In the genomic region with DNA sequence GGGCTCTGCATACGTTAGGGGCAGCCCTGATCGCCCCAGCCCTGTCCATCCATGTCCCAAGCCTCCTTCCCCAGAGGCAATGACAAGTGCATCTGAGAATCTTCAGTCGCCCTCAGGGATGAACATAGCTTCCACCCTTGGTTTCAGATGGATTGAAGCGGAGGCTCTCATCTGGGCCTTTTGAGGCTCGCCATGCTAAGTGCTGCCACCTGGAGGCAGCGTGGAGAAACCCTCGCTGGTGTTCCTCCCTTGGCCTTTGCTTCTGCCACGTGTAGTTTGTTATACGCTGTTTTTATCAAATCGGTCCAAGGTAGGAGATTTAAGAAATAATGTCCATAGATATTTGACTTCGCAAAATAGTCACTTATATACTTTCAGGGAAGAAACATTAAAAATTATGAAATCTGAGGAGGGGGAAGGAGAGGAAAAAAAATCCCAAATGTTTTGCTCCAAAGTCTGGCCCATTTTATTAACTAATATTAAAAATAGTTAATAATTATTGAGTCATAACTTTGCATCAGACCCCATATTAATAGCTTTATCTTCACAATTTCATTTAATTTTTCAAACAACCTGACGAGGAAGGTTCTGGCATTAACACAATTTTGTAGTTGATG, we compare ENCODE assay signal across 8 cellular contexts. TPM values are rescaled to one million over a fixed set of nuclear protein-coding genes. Genes with fewer than 3 reads are reported as not detected.
DNase-seq lines count a peak whose midpoint lies in the region; ATAC-seq and TF ChIP-seq lines count a peak whose summit lies in the region.

No MANE protein-coding gene starts in this region.

- POLR2A ChIA-PET in OCI-LY7 (lab: Charles Lee): interaction anchor here (0.7 kb wide), 2 partner anchors 53 to 1297 kb away, joined by 3 read pairs; no protein-coding TSS in a partner anchor

- no peaks in the 10 kb centered on the region for H3K27me3 Mint-ChIP-seq in Calu3 (ENCODE audit: unreplicated experiment)

- H2AFZ ChIP-seq in OCI-LY7 (ENCODE audit: low read length) (no peak overlapping the region), fibroblast of lung (ENCODE audit: low read length) (no peak overlapping the region)

- H3K4me3 ChIP-seq in OCI-LY7 (ENCODE audit: low read depth, low read length, poor library complexity, severe bottlenecking) (no peak overlapping the region), fibroblast of lung (replicated peaks in 1 of 4; ENCODE audit: control extremely low read depth in 1 of 4, insufficient read depth in 1 of 4, low read depth in 3 of 4, low read length in 4 of 4) (no peak overlapping the region), thoracic aorta (no peak overlapping the region)

- intact Hi-C loops in Calu3 (cut with micrococcal nuclease; ENCODE audit: unreplicated experiment): loop anchor here (1.0 to 2.0 kb wide), 3 partner anchors 251 to 349 kb away; no protein-coding TSS in a partner anchor
- intact Hi-C loops in OCI-LY7 (cut with micrococcal nuclease; ENCODE audit: unreplicated experiment): loop anchor here (1.0 to 5.0 kb wide), 2 partner anchors 282 to 348 kb away; a partner anchor contains a TSS

- no peaks in the 10 kb centered on the region for H3K27me3 ChIP-seq in fibroblast of lung (ENCODE audit: control insufficient read depth, insufficient read depth, low read length)
- H3K27me3 ChIP-seq in thoracic aorta (replicated peaks; ENCODE audit: insufficient read depth): no peaks in the 10 kb centered on the region

- H3K9ac ChIP-seq in fibroblast of lung (ENCODE audit: insufficient read depth, low read length): no peak overlapping the region

- no peaks in the 10 kb centered on the region for H4K20me1 ChIP-seq in OCI-LY7 (ENCODE audit: insufficient read depth, low read length)
- H4K20me1 ChIP-seq in fibroblast of lung (ENCODE audit: control insufficient read depth, extremely low read depth, insufficient read depth, low read length): no peaks in the 10 kb centered on the region

- H3K9me2 ChIP-seq in OCI-LY7 (ENCODE audit: insufficient read depth, low read length): no peaks in the 10 kb centered on the region

- ATAC-seq in GM19395 (IDR thresholded peaks at IDR 0.05; ENCODE audit: unreplicated experiment): peak; percentile 91
- ATAC-seq in HG03520 (IDR thresholded peaks at IDR 0.05; ENCODE audit: unreplicated experiment): peak; percentile 76
- ATAC-seq in thoracic aorta (ENCODE audit: insufficient number of reproducible peaks, low FRiP score, low read depth): peak; percentile 62

- CTCF ChIA-PET in Calu3 (lab: Charles Lee): interaction anchor here (0.6 to 1.7 kb wide), 5 partner anchors 54 to 428 kb away, joined by 3 to 15 read pairs (median 3); a partner anchor contains a TSS
- CTCF ChIA-PET in OCI-LY7 (lab: Charles Lee; ENCODE audit: unreplicated experiment): no interaction called here

- no peak overlapping the region for H3K4me3 Mint-ChIP-seq in Calu3 (ENCODE audit: low read depth, unreplicated experiment)

- no peaks in the 10 kb centered on the region for H3K36me3 Mint-ChIP-seq in Calu3 (ENCODE audit: insufficient read depth, unreplicated experiment)

- H3K36me3 ChIP-seq in OCI-LY7 (ENCODE audit: insufficient read depth, low read length) (no peaks in the 10 kb centered on the region), fibroblast of lung (ENCODE audit: control insufficient read depth, insufficient read depth, low read length) (no peaks in the 10 kb centered on the region), thoracic aorta (no peaks in the 10 kb centered on the region)

- H3K27ac ChIP-seq in OCI-LY7 (ENCODE audit: low read depth, low read length, poor library complexity, severe bottlenecking): no peak overlapping the region
- no peak overlapping the region for H3K27ac ChIP-seq in fibroblast of lung (ENCODE audit: insufficient read depth, low read length)
- H3K27ac ChIP-seq in thoracic aorta: no peak overlapping the region

- BruUV-seq in Calu3 (replicated peaks; lab: Mats Ljungman, UMichigan) (no TSS peak), OCI-LY7 (replicated peaks; lab: Mats Ljungman, UMichigan) (no TSS peak)

- H3K79me2 ChIP-seq in OCI-LY7 (ENCODE audit: insufficient read depth, low read depth, low read length) (no peaks in the 10 kb centered on the region), fibroblast of lung (ENCODE audit: control insufficient read depth, insufficient read depth, low read length) (no peaks in the 10 kb centered on the region)

- H3K9me3 ChIP-seq in OCI-LY7 (ENCODE audit: low read length) (no peaks in the 10 kb centered on the region), fibroblast of lung (ENCODE audit: control insufficient read depth, insufficient read depth, low read depth, low read length) (no peaks in the 10 kb centered on the region), thoracic aorta (no peaks in the 10 kb centered on the region)

- H3K9me3 Mint-ChIP-seq in Calu3 (ENCODE audit: low read depth, unreplicated experiment): no peaks in the 10 kb centered on the region

- H3K4me2 ChIP-seq in OCI-LY7 (ENCODE audit: low read length) (no peak overlapping the region), fibroblast of lung (ENCODE audit: extremely low read depth, insufficient read depth, low read length) (no peak overlapping the region)

- H3K4me1 Mint-ChIP-seq in Calu3 (ENCODE audit: low read depth, unreplicated experiment): no peaks in the 10 kb centered on the region

- no peak overlapping the region for H3K27ac Mint-ChIP-seq in Calu3 (ENCODE audit: unreplicated experiment)

- H3K4me1 ChIP-seq in OCI-LY7 (ENCODE audit: insufficient read depth, low read length, poor library complexity, severe bottlenecking): no peaks in the 10 kb centered on the region
- no peaks in the 10 kb centered on the region for H3K4me1 ChIP-seq in fibroblast of lung (ENCODE audit: control insufficient read depth, extremely low read depth, insufficient read depth, low read length)
- H3K4me1 ChIP-seq in thoracic aorta (ENCODE audit: control insufficient read depth in 1 of 2, low read depth in 2 of 2): no peaks in the 10 kb centered on the region

- TF ChIP-seq CTCF in Calu3 (IDR thresholded peaks at IDR 0.05; ENCODE audit: unreplicated experiment) (peak; percentile 79), OCI-LY7 (conservative IDR thresholded peaks at IDR 0.05; ENCODE audit: low read length) (peak; percentile 96), fibroblast of lung (conservative IDR thresholded peaks at IDR 0.05 in 1 of 2, IDR thresholded peaks at IDR 0.05 in 1 of 2; ENCODE audit: low read depth in 1 of 2, low read length in 2 of 2) (peak; percentile 84 to 97), thoracic aorta (IDR thresholded peaks at IDR 0.05) (peak; percentile 74)

- DNase-seq in Calu3: peak; percentile 75
- DNase-seq in OCI-LY7 (ENCODE audit: low spot score): peak; percentile 71
- DNase-seq in activated T-cell treated with anti-CD3 and anti-CD28 coated beads, Interleukin-2, amount 50 U/mL, for 1 hour: peak; percentile 62
- DNase-seq in fibroblast of lung (ENCODE audit: low read depth in 2 of 2): peak; percentile 53 to 71
- DNase-seq in occipital lobe (lab: John Stamatoyannopoulos, UW): peak; percentile 6
- DNase-seq in thoracic aorta (ENCODE audit: low spot score): no peak

RNA-seq across cellular contexts. Expression of a gene that starts 28.8 kb away (rescaled TPM):
- total RNA-seq in Calu3 (2022) (not detected in 2 replicates), OCI-LY7 (2022) (not detected in 2 replicates), fibroblast of lung (not detected in 2 replicates), occipital lobe (not detected), thoracic aorta (not detected)
- total RNA-seq in OCI-LY7 (2014; rRNA removed; shearing (Covaris generic)): not detected in 2 replicates
- not detected in 2 replicates for polyA plus RNA-seq in fibroblast of lung
- polyA plus RNA-seq in fibroblast of lung (2012): not detected in 2 replicates
- not detected in 2 replicates for polyA minus RNA-seq in fibroblast of lung (ENCODE audit: low replicate concordance)

RNA-seq across cellular contexts. Expression of a gene that starts 54.2 kb away (rescaled TPM):
- total RNA-seq in Calu3 (2022) (379 and 410 TPM in 2 replicates), OCI-LY7 (2022) (270 and 317 TPM in 2 replicates), fibroblast of lung (174 and 190 TPM in 2 replicates), occipital lobe (270 TPM), thoracic aorta (10 to 100 TPM; 82.4 to 89.6 TPM)
- 248 and 264 TPM in 2 replicates for total RNA-seq in OCI-LY7 (2014; rRNA removed; shearing (Covaris generic))
- polyA plus RNA-seq in fibroblast of lung: 178 and 237 TPM in 2 replicates
- 148 and 207 TPM in 2 replicates for polyA plus RNA-seq in fibroblast of lung (2012)
- polyA minus RNA-seq in fibroblast of lung (ENCODE audit: low replicate concordance): 67.8 and 133 TPM in 2 replicates

RNA-seq across cellular contexts. Expression of a gene that starts 59.6 kb away (rescaled TPM):
- total RNA-seq in Calu3 (2022): 0.88 and 1.1 TPM in 2 replicates
- total RNA-seq in OCI-LY7 (2014; rRNA removed; shearing (Covaris generic)): 105 and 123 TPM in 2 replicates
- 60.1 and 126 TPM in 2 replicates for total RNA-seq in OCI-LY7 (2022)
- total RNA-seq in fibroblast of lung: not detected in 2 replicates
- polyA plus RNA-seq in fibroblast of lung: 0.03 TPM in 1 of 2 replicates, not detected in the other
- polyA plus RNA-seq in fibroblast of lung (2012): not detected in 2 replicates
- not detected in 2 replicates for polyA minus RNA-seq in fibroblast of lung (ENCODE audit: low replicate concordance)
- total RNA-seq in occipital lobe: 0.78 TPM
- not detected for total RNA-seq in thoracic aorta

Comparison
In these comparisons a context has a peak if more than half of its experiments do, and no peak if none do; other contexts are left out.
1. RNA of a gene that starts 59.6 kb away (total RNA-seq): 60.1 to 126 TPM in OCI-LY7; 0.88 to 1.1 TPM in Calu3, 0.78 TPM in occipital lobe (single experiment), not detected in fibroblast of lung and not detected in thoracic aorta; every median in the first group is over 10 times any median in the second.
2. Peak in every context shown above with its lines, with median percentiles within 50 percentile points of each other: CTCF ChIP-seq and ATAC-seq.